Comparison of ENCODE assay signal across 20 cellular contexts in the genomic region with DNA sequence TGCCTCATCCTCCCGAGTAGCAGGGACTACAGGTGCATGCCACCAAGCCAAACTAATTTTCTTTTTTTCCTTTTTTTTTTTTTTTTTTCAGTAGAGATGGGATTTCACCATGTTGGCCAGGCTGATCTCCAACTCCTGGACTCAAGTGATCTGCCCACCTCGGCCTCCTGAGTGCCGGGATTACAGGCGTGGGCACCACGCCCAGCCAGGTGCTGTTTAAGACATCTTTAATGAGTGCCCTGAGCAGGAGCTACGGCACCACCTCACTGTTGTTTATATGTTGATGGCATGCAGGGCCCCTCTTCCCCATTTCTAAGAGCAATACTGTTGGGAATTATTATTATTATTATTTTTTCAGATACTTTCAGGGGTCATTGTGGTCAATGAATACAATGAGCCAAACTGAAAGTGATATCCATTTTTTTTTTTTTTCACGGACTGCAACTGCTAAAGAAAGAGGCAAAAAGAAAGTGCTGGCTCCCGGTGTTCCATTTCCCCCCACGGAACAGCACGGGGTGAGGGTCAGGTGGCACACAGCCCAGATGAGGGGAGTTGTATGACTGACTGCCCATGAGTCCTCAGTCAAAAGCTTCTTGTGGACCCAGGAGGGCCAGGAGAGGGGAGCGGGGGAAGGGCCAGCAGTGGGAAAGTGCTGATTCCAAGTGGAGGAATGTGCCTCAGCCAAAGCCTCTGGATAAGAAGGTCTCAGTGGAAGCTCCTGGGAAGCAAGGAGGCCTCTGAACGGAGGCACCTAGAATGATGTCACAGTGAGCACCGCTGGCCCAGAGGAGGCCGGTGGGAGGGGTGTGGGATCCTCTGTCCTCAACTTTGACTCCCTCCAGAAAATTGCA.
A peak's percentile ranks its signal among the peaks of the same experiment; 100 is the strongest.
DNase-seq lines count a peak whose midpoint lies in the region; ATAC-seq and TF ChIP-seq lines count a peak whose summit lies in the region.
"Had no signal": no experiment of that assay in that cellular context is flagged by ENCODE, and none has a peak within 500 bp of the region (broad histone marks: within the 10 kb centered on the region; RNA-seq: fewer than 3 reads in every experiment).

No MANE protein-coding gene starts in this region.

- no peaks in the 10 kb centered on the region for H3K4me1 Mint-ChIP-seq in HFFc6 (ENCODE audit: low read depth)
- H3K4me1 Mint-ChIP-seq: CD4-positive, alpha-beta memory T cell had no signal

- TF ChIP-seq CTCF in AG04450 (IDR thresholded peaks at IDR 0.05; ENCODE audit: low read depth, low read length) (no peak), HFFc6 (IDR thresholded peaks at IDR 0.05) (no peak), epithelial cell of proximal tubule (conservative IDR thresholded peaks at IDR 0.05; ENCODE audit: low read depth, low read length) (no peak), psoas muscle (IDR thresholded peaks at IDR 0.05) (no peak), GM10266 (IDR thresholded peaks at IDR 0.05; ENCODE audit: control insufficient read depth, insufficient read depth, low read depth, missing control alignments) (no peak), prostate gland (IDR thresholded peaks at IDR 0.05) (no peak)

- H3K4me1 ChIP-seq in psoas muscle (no peaks in the 10 kb centered on the region), prostate gland (replicated peaks) (no peaks in the 10 kb centered on the region)

- peaks cover 19% of the 10 kb centered on the region for H3K27me3 Mint-ChIP-seq in HFFc6 (ENCODE audit: insufficient read depth)

- H3K27ac ChIP-seq in AG04450 (ENCODE audit: low read depth, low read length) (no peak overlapping the region), psoas muscle (no peak overlapping the region), prostate gland (no peak overlapping the region)
- H3K27ac ChIP-seq: GM23248, KMS-11 had no signal

- no peak for ATAC-seq in psoas muscle
- ATAC-seq in GM21737 (IDR thresholded peaks at IDR 0.05; ENCODE audit: unreplicated experiment) = no peak
- ATAC-seq: GM12878 had no signal

- no peaks in the 10 kb centered on the region for H3K36me3 Mint-ChIP-seq in HFFc6 (ENCODE audit: low read depth)
- H3K36me3 Mint-ChIP-seq: CD4-positive, alpha-beta memory T cell had no signal

- POLR2A ChIA-PET in AG04450 (lab: Yijun Ruan, JAX) = no interaction called here

- H3K36me3 ChIP-seq in psoas muscle (ENCODE audit: insufficient read depth in 1 of 2, low read depth in 1 of 2) = no peaks in the 10 kb centered on the region
- no peaks in the 10 kb centered on the region for H3K36me3 ChIP-seq in prostate gland

- CTCF ChIA-PET in AG04450 (lab: Charles Lee) = no interaction called here

- H3K9me3 ChIP-seq in AG04450 (ENCODE audit: control insufficient read depth, insufficient read depth, low read length) (no peaks in the 10 kb centered on the region), psoas muscle (no peaks in the 10 kb centered on the region), prostate gland (no peaks in the 10 kb centered on the region)

- TF ChIP-seq POLR2A in prostate gland (IDR thresholded peaks at IDR 0.05) = no peak

- H3K4me3 Mint-ChIP-seq in HFFc6 = peak overlapping the region; percentile 36; the same call in 1 of the 2 replicates
- H3K4me3 Mint-ChIP-seq: CD4-positive, alpha-beta memory T cell had no signal

- 0 out of 2 replicates have a peak overlapping the region, but pooled peaks have one; percentile 17 for H3K4me3 ChIP-seq in AG04450 (ENCODE audit: low read depth, low read length)
- H3K4me3 ChIP-seq in epithelial cell of proximal tubule (ENCODE audit: low read depth, low read length) = peak overlapping the region; percentile 47
- no peak overlapping the region for H3K4me3 ChIP-seq in psoas muscle
- no peak overlapping the region for H3K4me3 ChIP-seq in prostate gland
- H3K4me3 ChIP-seq: GM12878, GM23248 had no signal

- H3K27me3 ChIP-seq in AG04450 (ENCODE audit: control insufficient read depth, insufficient read depth, low read length) = peaks cover 3% of the 10 kb centered on the region
- H3K27me3 ChIP-seq in psoas muscle (ENCODE audit: insufficient read depth in 3 of 3, low read length in 2 of 3) = no peaks in the 10 kb centered on the region
- H3K27me3 ChIP-seq in prostate gland (replicated peaks; ENCODE audit: insufficient read depth) = no peaks in the 10 kb centered on the region

- no peak overlapping the region for H3K27ac Mint-ChIP-seq in HFFc6
- H3K27ac Mint-ChIP-seq: CD4-positive, alpha-beta memory T cell had no signal

- intact Hi-C loops in psoas muscle (cut with DNase I) = no loop called here
- intact Hi-C loops in prostate gland (cut with DNase I) = no loop called here

- no peaks in the 10 kb centered on the region for H3K9me3 Mint-ChIP-seq in HFFc6
- H3K9me3 Mint-ChIP-seq: CD4-positive, alpha-beta memory T cell had no signal

- DNase-seq in AG04450 (ENCODE audit: low read depth, low spot score) (no peak), HFFc6 (no peak), epithelial cell of proximal tubule (ENCODE audit: low read depth) (no peak), renal cortical epithelial cell (ENCODE audit: low read depth) (peak; percentile 8), psoas muscle (no peak), GM10266 (ENCODE audit: extremely low spot score) (no peak), prostate gland (ENCODE audit: low spot score) (no peak)
- DNase-seq: CD4-positive, alpha-beta memory T cell; DMS79; GM23248; NCI-H1436 treated with DMSO at 0.1 percent for 48 hours; NCI-H2081; NCI-H2227 treated with DMSO at 0.1 percent for 48 hours; NCI-H524; NK-92 treated with Interleukin-12 subunit alpha and Interleukin-12 subunit beta, amount 100 ng/mL, for 24 hours; RPMI8226; SIG-M5 had no signal

- 49 to 52% (median 52%) methylated on average over 14 of the region's 14 CpGs for WGBS in psoas muscle, 3 donors
- 64% methylated on average over 14 of the region's 14 CpGs for whole genome bisulfite sequencing in prostate gland

Comparison
In these comparisons a context has a peak if more than half of its experiments do, and no peak if none do; other contexts are left out.
1. H3K4me3 ChIP-seq: peak in AG04450 (single experiment) and epithelial cell of proximal tubule (single experiment); none in psoas muscle (single experiment) and prostate gland (0 of 2).